In the genomic region with DNA sequence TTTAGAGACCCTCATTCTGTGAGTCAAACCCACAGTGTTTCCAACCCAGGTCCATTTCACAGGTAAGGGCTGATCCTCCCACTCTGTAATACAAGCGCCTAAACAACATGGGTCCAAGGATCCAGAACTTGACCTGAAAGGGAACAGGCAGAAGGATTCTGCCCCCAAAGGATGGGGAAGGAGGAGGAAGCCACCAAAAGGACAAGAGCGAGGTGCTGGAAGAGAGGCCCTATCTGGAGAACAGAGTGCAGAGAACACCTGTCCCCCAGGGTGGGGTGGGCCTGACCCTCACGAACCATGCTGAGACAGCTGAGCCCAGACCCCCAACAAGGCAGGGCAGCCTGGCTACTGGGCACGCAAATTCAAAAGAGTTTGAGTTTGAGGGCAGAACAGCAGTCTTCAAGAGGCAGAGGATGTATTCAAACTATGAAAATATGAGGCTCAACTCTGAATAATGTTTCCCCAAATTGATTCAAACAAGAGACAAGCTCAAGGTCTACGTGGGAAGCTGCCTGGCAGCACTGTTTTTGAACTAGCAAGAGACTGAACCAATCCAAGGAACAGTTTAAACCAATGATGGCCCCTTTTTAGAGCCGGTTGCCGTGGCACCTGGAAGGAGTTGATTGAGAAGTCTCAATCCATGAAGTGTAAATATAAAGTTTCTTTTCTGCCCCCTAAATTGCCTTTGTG, we compare ENCODE assay signal across 19 cellular contexts.
"Had no signal": no experiment of that assay in that cellular context is flagged by ENCODE, and none has a peak within 500 bp of the region (broad histone marks: within the 10 kb centered on the region; RNA-seq: fewer than 3 reads in every experiment).

No MANE protein-coding gene starts in this region.

- H3K36me3 Mint-ChIP-seq: activated naive CD8-positive, alpha-beta T cell treated with anti-CD3 and anti-CD28 coated beads, Interleukin-2, amount 10 ng/mL, durations not matched to agents 7 days and 5 days; naive thymus-derived CD4-positive, alpha-beta T cell had no signal

- ATAC-seq: gastrocnemius medialis; left lung; naive thymus-derived CD4-positive, alpha-beta T cell had no signal

- H3K9me3 ChIP-seq: gastrocnemius medialis, heart right ventricle, left lung, neutrophil, tibial nerve had no signal

- H3K4me3 ChIP-seq: dorsolateral prefrontal cortex, gastrocnemius medialis, heart right ventricle, left lung, tibial nerve had no signal

- H3K27ac Mint-ChIP-seq: activated naive CD8-positive, alpha-beta T cell treated with anti-CD3 and anti-CD28 coated beads, Interleukin-2, amount 10 ng/mL, durations not matched to agents 7 days and 5 days; activated T-helper 1 cell treated with anti-CD3 and anti-CD28 coated beads, Interleukin-12 subunit alpha, Interleukin-12 subunit beta, Interleukin-2, Interleukin-4 antibody, amounts not matched to agents 30 ng/mL and 10 ng/mL and 1 ng/mL, durations not matched to agents 14 hours and 24 hours and 36 hours; endodermal cell; naive thymus-derived CD4-positive, alpha-beta T cell had no signal

- DNase-seq: activated CD4-positive, CD25-positive, alpha-beta regulatory T cell treated with anti-CD3 and anti-CD28 coated beads, Interleukin-2, amount 50 U/mL, for 72 hours; activated naive CD4-positive, alpha-beta T cell; activated naive CD8-positive, alpha-beta T cell treated with anti-CD3 and anti-CD28 coated beads, Interleukin-2, amount 10 ng/mL, durations not matched to agents 7 days and 5 days; dorsolateral prefrontal cortex; endodermal cell; gastrocnemius medialis; heart right ventricle; left lung; naive thymus-derived CD4-positive, alpha-beta T cell; posterior cingulate gyrus; small intestine; stimulated activated CD4-positive, alpha-beta T cell treated with anti-CD3 and anti-CD28 coated beads, Interleukin-4, amount 100 ng/mL, for 24 hours; stimulated activated CD8-positive, alpha-beta memory T cell treated with anti-CD3 and anti-CD28 coated beads, Interleukin-4, amount 100 ng/mL, for 48 hours; stimulated activated naive CD4-positive, alpha-beta T cell treated with Interleukin-2 at 50 U/mL for 16 hours; substantia nigra; T-helper 1 cell had no signal

- H3K4me3 Mint-ChIP-seq: activated naive CD8-positive, alpha-beta T cell treated with anti-CD3 and anti-CD28 coated beads, Interleukin-2, amount 10 ng/mL, durations not matched to agents 7 days and 5 days; activated T-helper 1 cell treated with anti-CD3 and anti-CD28 coated beads, Interleukin-12 subunit alpha, Interleukin-12 subunit beta, Interleukin-2, Interleukin-4 antibody, amounts not matched to agents 30 ng/mL and 10 ng/mL and 1 ng/mL, durations not matched to agents 14 hours and 24 hours and 36 hours; endodermal cell; naive thymus-derived CD4-positive, alpha-beta T cell had no signal

- H3K27me3 ChIP-seq: dorsolateral prefrontal cortex, gastrocnemius medialis, left lung, neutrophil, tibial nerve had no signal

- H3K36me3 ChIP-seq: gastrocnemius medialis, heart right ventricle, left lung, neutrophil, tibial nerve had no signal

- H3K27ac ChIP-seq: dorsolateral prefrontal cortex, gastrocnemius medialis, heart right ventricle, left lung, neutrophil had no signal

- H3K9me3 Mint-ChIP-seq: endodermal cell had no signal

- H3K4me1 ChIP-seq: left lung had no signal

- H3K4me1 Mint-ChIP-seq: activated naive CD8-positive, alpha-beta T cell treated with anti-CD3 and anti-CD28 coated beads, Interleukin-2, amount 10 ng/mL, durations not matched to agents 7 days and 5 days; naive thymus-derived CD4-positive, alpha-beta T cell had no signal
